In the genomic region with DNA sequence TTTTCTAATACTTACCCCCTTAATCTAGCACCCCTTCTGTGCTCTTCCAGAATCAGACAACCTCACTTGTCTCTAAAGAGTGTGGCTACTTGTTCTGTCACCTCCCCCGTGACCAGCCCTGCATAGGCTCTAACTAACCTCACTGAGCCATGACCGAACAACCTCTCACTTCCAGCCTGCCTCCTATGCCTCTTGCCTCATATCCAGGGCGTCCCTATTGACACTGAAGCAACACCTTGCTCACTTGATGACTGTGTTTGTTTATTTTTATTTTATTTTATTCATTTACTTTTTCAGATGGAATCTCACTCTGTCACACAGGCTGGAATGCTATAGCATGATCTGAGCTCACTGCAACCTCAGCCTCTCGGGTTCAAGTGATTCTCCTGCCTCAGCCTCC, we compare ENCODE assay signal across 31 cellular contexts.
"Had no signal": no experiment of that assay in that cellular context is flagged by ENCODE, and none has a peak within 500 bp of the region (broad histone marks: within the 10 kb centered on the region; RNA-seq: fewer than 3 reads in every experiment).

No MANE protein-coding gene starts in this region.

- H3K4me3 ChIP-seq: heart left ventricle, left ventricle myocardium inferior, lung, smooth muscle cell, upper lobe of left lung had no signal

- H3K36me3 Mint-ChIP-seq: immature natural killer cell; natural killer cell; stimulated activated memory B cell treated with anti-CD40 and anti-IgM and Interleukin-4, amounts not matched to agents 10 μg/mL and 1 μg/mL and 100 μg/mL, for 72 hours had no signal

- H3K9me3 ChIP-seq: heart left ventricle, left ventricle myocardium inferior, upper lobe of left lung had no signal

- H3K27ac ChIP-seq: brain microvascular endothelial cell, heart left ventricle, left ventricle myocardium inferior, upper lobe of left lung had no signal

- DNase-seq: activated CD4-positive, alpha-beta T cell treated with anti-CD3 and anti-CD28 coated beads for 4 hours; activated CD4-positive, alpha-beta T cell treated with anti-CD3 and anti-CD28 coated beads, Interleukin-2, amount 50 U/mL, for 4 hours; activated CD4-positive, CD25-positive, alpha-beta regulatory T cell; activated naive CD4-positive, alpha-beta T cell; activated naive CD8-positive, alpha-beta T cell treated with anti-CD3 and anti-CD28 coated beads for 36 hours; activated T-cell treated with anti-CD3 and anti-CD28 coated beads for 4 hours; activated T-cell treated with anti-CD3 and anti-CD28 coated beads, Interleukin-2, amount 50 U/mL, for 72 hours; amniotic stem cell; brain microvascular endothelial cell; caudate nucleus; cortex of kidney; foreskin fibroblast; heart left ventricle; hypothalamus; immature natural killer cell; kidney; left ventricle myocardium inferior; mesendoderm; natural killer cell; retina; stimulated activated CD4-positive, alpha-beta T cell treated with anti-CD3 and anti-CD28 coated beads, Interleukin-1b, Interleukin-23, amount 100 ng/mL, for 48 hours; stimulated activated CD4-positive, alpha-beta T cell treated with anti-CD3 and anti-CD28 coated beads, Interleukin-4, amount 100 ng/mL, for 4 hours; stimulated activated CD8-positive, alpha-beta memory T cell treated with anti-CD3 and anti-CD28 coated beads, Interleukin-4, amount 100 ng/mL, for 48 hours; stimulated activated naive CD8-positive, alpha-beta T cell treated with anti-CD3 and anti-CD28 coated beads, Interleukin-15, amount 100 ng/mL, for 72 hours; substantia nigra; T-helper 1 cell; upper lobe of left lung had no signal

- H3K27me3 ChIP-seq: brain microvascular endothelial cell, heart left ventricle, upper lobe of left lung had no signal

- H3K9me3 Mint-ChIP-seq: activated T-cell treated with anti-CD3 and anti-CD28 coated beads, Interleukin-2, amount 50 U/mL, for 72 hours; immature natural killer cell; natural killer cell; stimulated activated memory B cell treated with anti-CD40 and anti-IgM and Interleukin-4, amounts not matched to agents 10 μg/mL and 1 μg/mL and 100 μg/mL, for 72 hours; stimulated activated naive CD8-positive, alpha-beta T cell treated with anti-CD3 and anti-CD28 coated beads, Interleukin-15, amount 100 ng/mL, for 72 hours had no signal

- H3K27ac Mint-ChIP-seq: activated naive CD8-positive, alpha-beta T cell treated with anti-CD3 and anti-CD28 coated beads for 36 hours; activated T-cell treated with anti-CD3 and anti-CD28 coated beads, Interleukin-2, amount 50 U/mL, for 72 hours; natural killer cell; stimulated activated memory B cell treated with anti-CD40 and anti-IgM and Interleukin-4, amounts not matched to agents 10 μg/mL and 1 μg/mL and 100 μg/mL, for 72 hours; stimulated activated naive CD8-positive, alpha-beta T cell treated with anti-CD3 and anti-CD28 coated beads, Interleukin-15, amount 100 ng/mL, for 72 hours had no signal

- H3K4me3 Mint-ChIP-seq: activated naive CD8-positive, alpha-beta T cell treated with anti-CD3 and anti-CD28 coated beads for 36 hours; activated T-cell treated with anti-CD3 and anti-CD28 coated beads, Interleukin-2, amount 50 U/mL, for 72 hours; immature natural killer cell; natural killer cell; stimulated activated memory B cell treated with anti-CD40 and anti-IgM and Interleukin-4, amounts not matched to agents 10 μg/mL and 1 μg/mL and 100 μg/mL, for 72 hours; stimulated activated naive CD8-positive, alpha-beta T cell treated with anti-CD3 and anti-CD28 coated beads, Interleukin-15, amount 100 ng/mL, for 72 hours had no signal

- ATAC-seq: activated T-cell treated with anti-CD3 and anti-CD28 coated beads, Interleukin-2, amount 50 U/mL, for 72 hours; esophagus mucosa; natural killer cell; stimulated activated memory B cell treated with anti-CD40 and anti-IgM and Interleukin-4, amounts not matched to agents 10 μg/mL and 1 μg/mL and 100 μg/mL, for 72 hours; stimulated activated naive CD8-positive, alpha-beta T cell treated with anti-CD3 and anti-CD28 coated beads, Interleukin-15, amount 100 ng/mL, for 72 hours had no signal

- H3K27me3 Mint-ChIP-seq: activated naive CD8-positive, alpha-beta T cell treated with anti-CD3 and anti-CD28 coated beads for 36 hours; stimulated activated memory B cell treated with anti-CD40 and anti-IgM and Interleukin-4, amounts not matched to agents 10 μg/mL and 1 μg/mL and 100 μg/mL, for 72 hours; stimulated activated naive CD8-positive, alpha-beta T cell treated with anti-CD3 and anti-CD28 coated beads, Interleukin-15, amount 100 ng/mL, for 72 hours had no signal

- H3K36me3 ChIP-seq: brain microvascular endothelial cell, heart left ventricle, left ventricle myocardium inferior, upper lobe of left lung had no signal
